ENCODE assay signal across 20 cellular contexts in the genomic region with DNA sequence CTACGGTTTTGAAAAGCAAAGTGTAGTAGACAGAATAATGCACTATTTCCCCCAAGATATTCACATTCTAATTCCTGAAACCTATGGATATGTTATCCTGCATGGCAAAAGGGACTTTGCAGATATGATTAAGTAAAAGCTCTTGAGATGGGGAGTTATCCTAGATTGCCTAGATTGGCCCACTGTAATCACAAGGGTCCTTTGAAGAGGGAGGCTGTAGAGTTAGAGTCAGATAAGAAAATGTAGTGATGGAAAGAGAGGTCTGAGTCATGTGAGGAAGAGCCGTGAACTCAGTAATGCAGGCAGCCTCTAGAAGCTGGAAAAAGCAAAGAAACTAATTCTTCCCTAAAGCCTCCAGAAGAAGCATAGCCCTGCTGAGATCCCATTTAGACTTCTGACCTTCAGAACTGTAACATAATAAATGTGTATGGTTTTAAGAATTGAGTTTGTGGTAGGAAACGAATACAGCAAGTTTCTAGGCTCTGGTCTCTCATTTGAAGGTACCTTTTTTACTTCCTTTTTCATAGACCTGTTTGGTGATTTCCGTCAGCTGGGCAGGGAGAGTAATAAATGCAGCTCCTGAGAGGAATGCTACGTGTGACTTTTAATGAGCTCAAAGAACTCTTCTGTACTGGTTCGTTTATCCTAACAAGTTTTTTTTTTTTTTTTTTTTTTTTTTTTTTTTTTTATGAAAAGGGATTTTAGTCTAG. TPM values are rescaled to one million over a fixed set of nuclear protein-coding genes. Genes with fewer than 3 reads are reported as not detected.
DNase-seq lines count a peak whose midpoint lies in the region; ATAC-seq and TF ChIP-seq lines count a peak whose summit lies in the region.
"Had no signal": no experiment of that assay in that cellular context is flagged by ENCODE, and none has a peak within 500 bp of the region (broad histone marks: within the 10 kb centered on the region; RNA-seq: fewer than 3 reads in every experiment).

No MANE protein-coding gene starts in this region.

- no peaks in the 10 kb centered on the region for H3K36me3 ChIP-seq in A673 (ENCODE audit: insufficient read depth, low read length, poor library complexity, severe bottlenecking)
- no peaks in the 10 kb centered on the region for H3K36me3 ChIP-seq in heart right ventricle
- H3K36me3 ChIP-seq: cardiac muscle cell had no signal

- DNase-seq in OCI-M2 (lab: John Stamatoyannopoulos, UW; ENCODE audit: unreplicated experiment) (peak; percentile 16), A673 (ENCODE audit: low spot score) (no peak), heart right ventricle (no peak)
- DNase-seq: CD4-positive, alpha-beta T cell; DND-41; GM23248; head of caudate nucleus; KBM-7; NK-92 treated with Interleukin-12 subunit alpha and Interleukin-12 subunit beta, amount 100 ng/mL, for 24 hours; SHP77; T-helper 2 cell had no signal

- BruUV-seq in A673 (replicated peaks; lab: Mats Ljungman, UMichigan) = no TSS peak

- H3K4me3 ChIP-seq in A673 (ENCODE audit: low read depth, low read length, poor library complexity, severe bottlenecking) = no peak overlapping the region
- H3K4me3 ChIP-seq in heart right ventricle = no peak overlapping the region
- H3K4me3 ChIP-seq: cardiac muscle cell, GM23248 had no signal

- H3K9me3 ChIP-seq in A673 (ENCODE audit: low read depth, low read length, poor library complexity, severe bottlenecking) (no peaks in the 10 kb centered on the region), heart right ventricle (no peaks in the 10 kb centered on the region)

- TF ChIP-seq CTCF in A673 (conservative IDR thresholded peaks at IDR 0.05; ENCODE audit: low read depth, low read length) (no peak), heart right ventricle (IDR thresholded peaks at IDR 0.05) (no peak)

- WGBS in heart right ventricle, 2 donors = 43 to 44% methylated on average over 6 of the region's 6 CpGs

- CTCF ChIA-PET in A673 (lab: Charles Lee) = interaction anchor here (0.6 kb wide), 1 partner anchor 34 kb away, joined by 7 read pairs; no protein-coding TSS in a partner anchor

- H3K27me3 ChIP-seq in A673 (replicated peaks; ENCODE audit: insufficient read depth, low read depth, low read length, poor library complexity) (peaks cover 25% of the 10 kb centered on the region), heart right ventricle (peaks cover 0 to 36% (median 4%) of the 10 kb centered on the region in 7 donors)
- H3K27me3 ChIP-seq: cardiac muscle cell had no signal

- intact Hi-C loops in A673 (cut with micrococcal nuclease; ENCODE audit: unreplicated experiment) = no loop called here
- intact Hi-C loops in heart right ventricle (cut with DNase I) = no loop called here

- H3K27ac ChIP-seq in A673 (ENCODE audit: low read depth, low read length, poor library complexity, severe bottlenecking) = no peak overlapping the region
- H3K27ac ChIP-seq in heart right ventricle = no peak overlapping the region
- H3K27ac ChIP-seq: cardiac muscle cell, GM23248 had no signal

- POLR2A ChIA-PET in A673 (lab: Charles Lee; ENCODE audit: low non-redundant PET) = no interaction called here

- ATAC-seq in GM18498 (IDR thresholded peaks at IDR 0.05; ENCODE audit: unreplicated experiment) (peak; percentile 43), GM21390 (IDR thresholded peaks at IDR 0.05; ENCODE audit: unreplicated experiment) (peak; percentile 44), HG03066 (IDR thresholded peaks at IDR 0.05; ENCODE audit: low read depth, unreplicated experiment) (peak; percentile 45), HG03520 (IDR thresholded peaks at IDR 0.05; ENCODE audit: unreplicated experiment) (no peak), heart right ventricle (no peak), GM19397 (IDR thresholded peaks at IDR 0.05; ENCODE audit: unreplicated experiment) (no peak)
- ATAC-seq: WTC11 had no signal

- H3K4me1 ChIP-seq in A673 (ENCODE audit: insufficient read depth, low read length, poor library complexity, severe bottlenecking) (no peaks in the 10 kb centered on the region), heart right ventricle (no peaks in the 10 kb centered on the region)

RNA-seq across cellular contexts. Expression of gene NXPH1, which starts 41.9 kb away (rescaled TPM):
- total RNA-seq in A673 (2021) = not detected in 2 replicates
- not detected for total RNA-seq in heart right ventricle
- not detected for polyA plus RNA-seq in heart right ventricle
- total RNA-seq: CD4-positive, alpha-beta T cell; GM23248; renal cortical epithelial cell had no signal
- polyA plus RNA-seq: adipose tissue, GM23248 had no signal

Comparison
In these comparisons a context has a peak if more than half of its experiments do, and no peak if none do; other contexts are left out.
1. ATAC-seq: peak in GM18498 (single experiment), GM21390 (single experiment) and HG03066 (single experiment); none in HG03520 (single experiment), heart right ventricle (0 of 8) and GM19397 (single experiment).